In the genomic region with DNA sequence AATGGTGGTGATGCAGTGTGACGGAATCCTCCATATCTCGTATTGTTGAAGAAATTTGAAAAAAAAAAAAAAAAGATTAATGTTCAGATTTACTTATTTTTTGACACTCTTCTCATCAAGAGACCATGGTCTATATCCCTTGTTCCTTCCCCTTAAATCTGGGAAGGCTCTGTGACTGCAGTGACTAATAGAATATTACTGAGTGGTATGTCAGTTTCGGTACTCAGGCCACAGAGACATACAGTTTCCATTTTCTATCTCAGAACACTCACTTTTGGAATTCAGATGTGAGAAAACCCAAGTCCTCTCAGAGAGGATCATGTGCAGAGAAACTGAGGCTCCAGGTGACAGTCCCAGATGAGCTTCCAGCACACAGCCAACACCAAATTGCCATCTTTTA, we compare ENCODE assay signal across 16 cellular contexts.
DNase-seq lines count a peak whose midpoint lies in the region; ATAC-seq and TF ChIP-seq lines count a peak whose summit lies in the region.
"Had no signal": no experiment of that assay in that cellular context is flagged by ENCODE, and none has a peak within 500 bp of the region (broad histone marks: within the 10 kb centered on the region; RNA-seq: fewer than 3 reads in every experiment).

No MANE protein-coding gene starts in this region.

- H3K4ac ChIP-seq in IMR-90 (ENCODE audit: low read depth, low read length) = peak overlapping the region; percentile 66; the same call in 1 of the 2 replicates

- peak overlapping the region; percentile 81 for H2BK20ac ChIP-seq in IMR-90 (ENCODE audit: low read depth, low read length)

- H3K27me3 ChIP-seq in IMR-90 (ENCODE audit: control insufficient read depth, insufficient read depth, low read length) (no peaks in the 10 kb centered on the region), fibroblast of lung (ENCODE audit: control insufficient read depth, insufficient read depth, low read length) (no peaks in the 10 kb centered on the region)
- H3K27me3 ChIP-seq: BLaER1 had no signal

- H2AFZ ChIP-seq in IMR-90 (replicated peaks; ENCODE audit: low read length, poor library complexity) (peak overlapping the region; percentile 70), fibroblast of lung (ENCODE audit: low read length) (peak overlapping the region; percentile 31)

- peak overlapping the region; percentile 37 to 80; a peak in 3 of 4 replicates for H4K8ac ChIP-seq in IMR-90 (ENCODE audit: low read depth in 2 of 2, low read length in 2 of 2)

- no peaks in the 10 kb centered on the region for H4K20me1 ChIP-seq in IMR-90 (ENCODE audit: insufficient read depth, low read length)
- no peaks in the 10 kb centered on the region for H4K20me1 ChIP-seq in fibroblast of lung (ENCODE audit: control insufficient read depth, extremely low read depth, insufficient read depth, low read length)
- H4K20me1 ChIP-seq: BLaER1 had no signal

- no peak overlapping the region for H3K56ac ChIP-seq in IMR-90 (ENCODE audit: extremely low read depth, insufficient read depth, low read length)

- peak overlapping the region; percentile 35; the same call in 2 of the 3 replicates for H2BK15ac ChIP-seq in IMR-90 (ENCODE audit: low read depth, low read length)

- H2BK5ac ChIP-seq in IMR-90 (ENCODE audit: low read depth, low read length, poor library complexity, severe bottlenecking) = peak overlapping the region; percentile 59

- H3K4me1 ChIP-seq in IMR-90 (ENCODE audit: control insufficient read depth, insufficient read depth, low read length) (peaks cover 4% of the 10 kb centered on the region; the same call in 1 of the 2 replicates), fibroblast of lung (ENCODE audit: control insufficient read depth, extremely low read depth, insufficient read depth, low read length) (no peaks in the 10 kb centered on the region)
- H3K4me1 ChIP-seq: BLaER1 had no signal

- no peaks in the 10 kb centered on the region for H3K36me3 ChIP-seq in IMR-90 (ENCODE audit: control insufficient read depth, insufficient read depth, low read length)
- H3K36me3 ChIP-seq in fibroblast of lung (ENCODE audit: control insufficient read depth, insufficient read depth, low read length) = no peaks in the 10 kb centered on the region
- H3K36me3 ChIP-seq: BLaER1 had no signal

- H2AK9ac ChIP-seq in IMR-90 (replicated peaks; ENCODE audit: low read depth, low read length, poor library complexity) = no peak overlapping the region

- H3K9me1 ChIP-seq in IMR-90 (ENCODE audit: insufficient read depth, low read length) = peaks cover 2% of the 10 kb centered on the region; the same call in 1 of the 2 replicates

- H3K18ac ChIP-seq in IMR-90 (ENCODE audit: low read depth, low read length) = peak overlapping the region; percentile 97

- peak overlapping the region; percentile 3; the same call in 1 of the 2 replicates for H3K23ac ChIP-seq in IMR-90 (ENCODE audit: low read depth, low read length)

- TF ChIP-seq RAD21 in IMR-90 (IDR thresholded peaks at IDR 0.05; ENCODE audit: low read length) = no peak

- ATAC-seq in IMR-90 (ENCODE audit: low read depth) = peak; percentile 53; the same call in 1 of the 2 replicates
- no peak for ATAC-seq in HG02973 (IDR thresholded peaks at IDR 0.05; ENCODE audit: unreplicated experiment)

- no peak for TF ChIP-seq POLR2A in IMR-90 (IDR thresholded peaks at IDR 0.05; ENCODE audit: low read depth, low read length)

- POLR2A ChIA-PET in IMR-90 (lab: Charles Lee; ENCODE audit: unreplicated experiment) = no interaction called here

- WGBS in IMR-90 (ENCODE audit: extremely low coverage in 2 of 2, insufficient read length in 1 of 2), 2 experiments = no CpG with 5 or more reads among the region's 3 CpGs

- H3K9me3 ChIP-seq in IMR-90 (ENCODE audit: control insufficient read depth, insufficient read depth, low read length) (no peaks in the 10 kb centered on the region), fibroblast of lung (ENCODE audit: control insufficient read depth, insufficient read depth, low read depth, low read length) (no peaks in the 10 kb centered on the region)
- H3K9me3 ChIP-seq: BLaER1 had no signal

- H3K4me2 ChIP-seq in IMR-90 (ENCODE audit: low read depth, low read length) (peak overlapping the region; percentile 89; the same call in 1 of the 2 replicates), fibroblast of lung (ENCODE audit: extremely low read depth, insufficient read depth, low read length) (no peak overlapping the region)
- H3K4me2 ChIP-seq: BLaER1 had no signal

- H3K27ac ChIP-seq in IMR-90 (ENCODE audit: insufficient read depth, low read length) (no peak overlapping the region), fibroblast of lung (ENCODE audit: insufficient read depth, low read length) (no peak overlapping the region)
- H3K27ac ChIP-seq: BLaER1 had no signal

- H3K9ac ChIP-seq in IMR-90 (ENCODE audit: low read depth, low read length) (no peak overlapping the region), fibroblast of lung (ENCODE audit: insufficient read depth, low read length) (no peak overlapping the region)
- H3K9ac ChIP-seq: BLaER1 had no signal

- H2BK120ac ChIP-seq in IMR-90 (ENCODE audit: low read depth, low read length) = peak overlapping the region; percentile 84

- TF ChIP-seq CTCF in IMR-90 (conservative IDR thresholded peaks at IDR 0.05; ENCODE audit: low read depth, low read length) = no peak
- TF ChIP-seq CTCF in fibroblast of lung (conservative IDR thresholded peaks at IDR 0.05 in 1 of 2, IDR thresholded peaks at IDR 0.05 in 1 of 2; ENCODE audit: low read depth in 1 of 2, low read length in 2 of 2) = no peak

- no TSS peak for BruUV-seq in IMR-90 (replicated peaks; lab: Mats Ljungman, UMichigan)

- H3K79me1 ChIP-seq in IMR-90 (ENCODE audit: low read depth in 1 of 2, low read length in 2 of 2) = no peaks in the 10 kb centered on the region

- dilution Hi-C loops in IMR-90 (cut with HindIII; ENCODE audit: low sequenced_read_pairs, unreplicated experiment) = no loop called here

- H2AK5ac ChIP-seq in IMR-90 (ENCODE audit: low read depth, low read length) = no peak overlapping the region

- CTCF ChIA-PET in IMR-90 (lab: Yijun Ruan, JAX) = interaction anchor here (0.6 kb wide), 1 partner anchor 1462 kb away, joined by 3 read pairs; no protein-coding TSS in a partner anchor

- DNase-seq in EL = peak; percentile 58
- DNase-seq in IMR-90 = peak; percentile 12
- no peak for DNase-seq in fibroblast of lung (ENCODE audit: low read depth in 2 of 2)
- DNase-seq in hypothalamus (lab: John Stamatoyannopoulos, UW) = no peak
- no peak for DNase-seq in anterior cingulate cortex (lab: John Stamatoyannopoulos, UW)
- no peak for DNase-seq in NCI-H2227 treated with DMSO at 0.1 percent for 48 hours (lab: John Stamatoyannopoulos, UW)
- DNase-seq: ACHN; CD4-positive, alpha-beta memory T cell; DMS153; DMS79; GDM1; H9; Karpas-422; KBM-7 had no signal

- intact Hi-C loops in IMR-90 (cut with micrococcal nuclease) = no loop called here

- H3K4me3 ChIP-seq in IMR-90 (ENCODE audit: insufficient read depth, low read depth, low read length) = no peak overlapping the region
- no peak overlapping the region for H3K4me3 ChIP-seq in fibroblast of lung (replicated peaks in 1 of 4; ENCODE audit: control extremely low read depth in 1 of 4, insufficient read depth in 1 of 4, low read depth in 3 of 4, low read length in 4 of 4)
- H3K4me3 ChIP-seq: BLaER1 had no signal

- peak overlapping the region; percentile 79; the same call in 1 of the 2 replicates for H4K91ac ChIP-seq in IMR-90 (ENCODE audit: insufficient read depth, low read depth, low read length)

- in situ Hi-C loops in IMR-90 (cut with MboI; ENCODE audit: low sequenced_read_pairs) = no loop called here

- no peaks in the 10 kb centered on the region for H3K79me2 ChIP-seq in fibroblast of lung (ENCODE audit: control insufficient read depth, insufficient read depth, low read length)

- H3K14ac ChIP-seq in IMR-90 (replicated peaks; ENCODE audit: low read depth, low read length) = peak overlapping the region; percentile 53; the same call in 1 of the 2 replicates

- H4K5ac ChIP-seq in IMR-90 (ENCODE audit: low read depth, low read length) = peak overlapping the region; percentile 98; the same call in 1 of the 2 replicates

TF ChIP-seq in IMR-90, 13 proteins besides CTCF, POLR2A, EP300 and RAD21:
- TF ChIP-seq SMC3 (IDR thresholded peaks at IDR 0.05; ENCODE audit: low read depth, low read length) (no peak), NFE2L2 (IDR thresholded peaks at IDR 0.05; ENCODE audit: low read depth, low read length) (no peak), RFX5 (IDR thresholded peaks at IDR 0.05; ENCODE audit: low read depth, low read length) (no peak), CEBPB (IDR thresholded peaks at IDR 0.05; ENCODE audit: low read depth, low read length) (no peak), FOS (IDR thresholded peaks at IDR 0.05; ENCODE audit: low read depth, low read length) (no peak), RCOR1 (IDR thresholded peaks at IDR 0.05; ENCODE audit: insufficient replicate concordance, low read length) (no peak), BHLHE40 (IDR thresholded peaks at IDR 0.05; ENCODE audit: low read depth, low read length) (no peak), MAZ (IDR thresholded peaks at IDR 0.05; ENCODE audit: borderline replicate concordance, low read depth, low read length) (no peak), MAFK (IDR thresholded peaks at IDR 0.05; ENCODE audit: low read depth, low read length) (no peak), MXI1 (IDR thresholded peaks at IDR 0.05; ENCODE audit: borderline replicate concordance, low read depth, low read length) (no peak), CHD1 (IDR thresholded peaks at IDR 0.05; ENCODE audit: low read depth, low read length) (no peak)
- TF ChIP-seq, protein P1, sequence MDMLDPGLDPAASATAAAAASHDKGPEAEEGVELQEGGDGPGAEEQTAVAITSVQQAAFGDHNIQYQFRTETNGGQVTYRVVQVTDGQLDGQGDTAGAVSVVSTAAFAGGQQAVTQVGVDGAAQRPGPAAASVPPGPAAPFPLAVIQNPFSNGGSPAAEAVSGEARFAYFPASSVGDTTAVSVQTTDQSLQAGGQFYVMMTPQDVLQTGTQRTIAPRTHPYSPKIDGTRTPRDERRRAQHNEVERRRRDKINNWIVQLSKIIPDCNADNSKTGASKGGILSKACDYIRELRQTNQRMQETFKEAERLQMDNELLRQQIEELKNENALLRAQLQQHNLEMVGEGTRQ (IDR thresholded peaks at IDR 0.05; ENCODE audit: low read depth, low read length) = no peak
- TF ChIP-seq, protein P2, sequence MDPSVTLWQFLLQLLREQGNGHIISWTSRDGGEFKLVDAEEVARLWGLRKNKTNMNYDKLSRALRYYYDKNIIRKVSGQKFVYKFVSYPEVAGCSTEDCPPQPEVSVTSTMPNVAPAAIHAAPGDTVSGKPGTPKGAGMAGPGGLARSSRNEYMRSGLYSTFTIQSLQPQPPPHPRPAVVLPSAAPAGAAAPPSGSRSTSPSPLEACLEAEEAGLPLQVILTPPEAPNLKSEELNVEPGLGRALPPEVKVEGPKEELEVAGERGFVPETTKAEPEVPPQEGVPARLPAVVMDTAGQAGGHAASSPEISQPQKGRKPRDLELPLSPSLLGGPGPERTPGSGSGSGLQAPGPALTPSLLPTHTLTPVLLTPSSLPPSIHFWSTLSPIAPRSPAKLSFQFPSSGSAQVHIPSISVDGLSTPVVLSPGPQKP (IDR thresholded peaks at IDR 0.05; ENCODE audit: borderline replicate concordance, low read depth, low read length) = no peak

Comparison
In these comparisons a context has a peak if more than half of its experiments do, and no peak if none do; other contexts are left out.
1. DNase-seq: peak in EL (single experiment) and IMR-90 (single experiment); none in fibroblast of lung (0 of 2), hypothalamus (0 of 51), anterior cingulate cortex (0 of 58) and NCI-H2227 treated with DMSO at 0.1 percent for 48 hours (single experiment).